ENCODE assay signal across 1 cellular context in the genomic region with DNA sequence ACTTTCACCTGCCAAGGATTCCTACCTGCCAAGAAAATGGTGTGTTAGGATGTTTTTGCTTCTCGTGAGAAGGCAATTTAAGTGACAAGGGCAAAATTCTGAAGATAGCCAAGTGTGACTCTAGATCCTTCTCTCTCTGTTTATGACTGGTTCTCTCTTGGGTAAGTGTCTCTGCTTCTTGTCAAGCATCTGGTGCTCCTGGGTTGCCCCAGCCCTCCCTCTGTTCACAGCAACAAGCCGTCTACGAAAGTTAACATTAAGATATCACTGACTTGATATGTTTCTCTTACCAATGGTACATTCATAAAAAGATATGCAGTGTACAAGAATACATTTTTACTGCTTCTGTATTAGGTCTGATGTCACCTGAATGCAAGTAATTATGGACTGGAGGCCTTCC.
TF ChIP-seq lines count a peak whose summit lies in the region.

No MANE protein-coding gene starts in this region.

TF ChIP-seq in HepG2, 621 proteins besides CTCF, POLR2A, EP300 and RAD21 (continued from another document):
- TF ChIP-seq ZBTB1 (CRISPR knock-in tag; IDR thresholded peaks at IDR 0.05; ENCODE audit: borderline replicate concordance) (no peak), ZNF598 (CRISPR knock-in tag; IDR thresholded peaks at IDR 0.05; ENCODE audit: borderline replicate concordance) (no peak), DNMT3B (CRISPR knock-in tag; conservative IDR thresholded peaks at IDR 0.05) (no peak), ARNT2 (CRISPR knock-in tag; IDR thresholded peaks at IDR 0.05; ENCODE audit: low read depth) (no peak), ZNF510 (CRISPR knock-in tag; IDR thresholded peaks at IDR 0.05; ENCODE audit: low read depth) (no peak), CBX2 (IDR thresholded peaks at IDR 0.05; ENCODE audit: low read depth, low read length) (no peak), CBX2 (CRISPR knock-in tag; IDR thresholded peaks at IDR 0.05; ENCODE audit: low read depth) (no peak), CENPX (CRISPR knock-in tag; IDR thresholded peaks at IDR 0.05) (no peak)
- TF ChIP-seq, protein P1, sequence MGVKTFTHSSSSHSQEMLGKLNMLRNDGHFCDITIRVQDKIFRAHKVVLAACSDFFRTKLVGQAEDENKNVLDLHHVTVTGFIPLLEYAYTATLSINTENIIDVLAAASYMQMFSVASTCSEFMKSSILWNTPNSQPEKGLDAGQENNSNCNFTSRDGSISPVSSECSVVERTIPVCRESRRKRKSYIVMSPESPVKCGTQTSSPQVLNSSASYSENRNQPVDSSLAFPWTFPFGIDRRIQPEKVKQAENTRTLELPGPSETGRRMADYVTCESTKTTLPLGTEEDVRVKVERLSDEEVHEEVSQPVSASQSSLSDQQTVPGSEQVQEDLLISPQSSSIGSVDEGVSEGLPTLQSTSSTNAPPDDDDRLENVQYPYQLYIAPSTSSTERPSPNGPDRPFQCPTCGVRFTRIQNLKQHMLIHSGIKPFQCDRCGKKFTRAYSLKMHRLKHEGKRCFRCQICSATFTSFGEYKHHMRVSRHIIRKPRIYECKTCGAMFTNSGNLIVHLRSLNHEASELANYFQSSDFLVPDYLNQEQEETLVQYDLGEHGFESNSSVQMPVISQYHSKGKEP (CRISPR knock-in tag; IDR thresholded peaks at IDR 0.05): no peak
- TF ChIP-seq, protein P2, sequence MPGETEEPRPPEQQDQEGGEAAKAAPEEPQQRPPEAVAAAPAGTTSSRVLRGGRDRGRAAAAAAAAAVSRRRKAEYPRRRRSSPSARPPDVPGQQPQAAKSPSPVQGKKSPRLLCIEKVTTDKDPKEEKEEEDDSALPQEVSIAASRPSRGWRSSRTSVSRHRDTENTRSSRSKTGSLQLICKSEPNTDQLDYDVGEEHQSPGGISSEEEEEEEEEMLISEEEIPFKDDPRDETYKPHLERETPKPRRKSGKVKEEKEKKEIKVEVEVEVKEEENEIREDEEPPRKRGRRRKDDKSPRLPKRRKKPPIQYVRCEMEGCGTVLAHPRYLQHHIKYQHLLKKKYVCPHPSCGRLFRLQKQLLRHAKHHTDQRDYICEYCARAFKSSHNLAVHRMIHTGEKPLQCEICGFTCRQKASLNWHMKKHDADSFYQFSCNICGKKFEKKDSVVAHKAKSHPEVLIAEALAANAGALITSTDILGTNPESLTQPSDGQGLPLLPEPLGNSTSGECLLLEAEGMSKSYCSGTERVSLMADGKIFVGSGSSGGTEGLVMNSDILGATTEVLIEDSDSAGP (CRISPR knock-in tag; IDR thresholded peaks at IDR 0.05; ENCODE audit: borderline replicate concordance): no peak
- TF ChIP-seq, protein P3, sequence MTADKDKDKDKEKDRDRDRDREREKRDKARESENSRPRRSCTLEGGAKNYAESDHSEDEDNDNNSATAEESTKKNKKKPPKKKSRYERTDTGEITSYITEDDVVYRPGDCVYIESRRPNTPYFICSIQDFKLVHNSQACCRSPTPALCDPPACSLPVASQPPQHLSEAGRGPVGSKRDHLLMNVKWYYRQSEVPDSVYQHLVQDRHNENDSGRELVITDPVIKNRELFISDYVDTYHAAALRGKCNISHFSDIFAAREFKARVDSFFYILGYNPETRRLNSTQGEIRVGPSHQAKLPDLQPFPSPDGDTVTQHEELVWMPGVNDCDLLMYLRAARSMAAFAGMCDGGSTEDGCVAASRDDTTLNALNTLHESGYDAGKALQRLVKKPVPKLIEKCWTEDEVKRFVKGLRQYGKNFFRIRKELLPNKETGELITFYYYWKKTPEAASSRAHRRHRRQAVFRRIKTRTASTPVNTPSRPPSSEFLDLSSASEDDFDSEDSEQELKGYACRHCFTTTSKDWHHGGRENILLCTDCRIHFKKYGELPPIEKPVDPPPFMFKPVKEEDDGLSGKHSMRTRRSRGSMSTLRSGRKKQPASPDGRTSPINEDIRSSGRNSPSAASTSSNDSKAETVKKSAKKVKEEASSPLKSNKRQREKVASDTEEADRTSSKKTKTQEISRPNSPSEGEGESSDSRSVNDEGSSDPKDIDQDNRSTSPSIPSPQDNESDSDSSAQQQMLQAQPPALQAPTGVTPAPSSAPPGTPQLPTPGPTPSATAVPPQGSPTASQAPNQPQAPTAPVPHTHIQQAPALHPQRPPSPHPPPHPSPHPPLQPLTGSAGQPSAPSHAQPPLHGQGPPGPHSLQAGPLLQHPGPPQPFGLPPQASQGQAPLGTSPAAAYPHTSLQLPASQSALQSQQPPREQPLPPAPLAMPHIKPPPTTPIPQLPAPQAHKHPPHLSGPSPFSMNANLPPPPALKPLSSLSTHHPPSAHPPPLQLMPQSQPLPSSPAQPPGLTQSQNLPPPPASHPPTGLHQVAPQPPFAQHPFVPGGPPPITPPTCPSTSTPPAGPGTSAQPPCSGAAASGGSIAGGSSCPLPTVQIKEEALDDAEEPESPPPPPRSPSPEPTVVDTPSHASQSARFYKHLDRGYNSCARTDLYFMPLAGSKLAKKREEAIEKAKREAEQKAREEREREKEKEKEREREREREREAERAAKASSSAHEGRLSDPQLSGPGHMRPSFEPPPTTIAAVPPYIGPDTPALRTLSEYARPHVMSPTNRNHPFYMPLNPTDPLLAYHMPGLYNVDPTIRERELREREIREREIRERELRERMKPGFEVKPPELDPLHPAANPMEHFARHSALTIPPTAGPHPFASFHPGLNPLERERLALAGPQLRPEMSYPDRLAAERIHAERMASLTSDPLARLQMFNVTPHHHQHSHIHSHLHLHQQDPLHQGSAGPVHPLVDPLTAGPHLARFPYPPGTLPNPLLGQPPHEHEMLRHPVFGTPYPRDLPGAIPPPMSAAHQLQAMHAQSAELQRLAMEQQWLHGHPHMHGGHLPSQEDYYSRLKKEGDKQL (CRISPR knock-in tag; IDR thresholded peaks at IDR 0.05; ENCODE audit: low read depth): no peak
- TF ChIP-seq, protein P4, sequence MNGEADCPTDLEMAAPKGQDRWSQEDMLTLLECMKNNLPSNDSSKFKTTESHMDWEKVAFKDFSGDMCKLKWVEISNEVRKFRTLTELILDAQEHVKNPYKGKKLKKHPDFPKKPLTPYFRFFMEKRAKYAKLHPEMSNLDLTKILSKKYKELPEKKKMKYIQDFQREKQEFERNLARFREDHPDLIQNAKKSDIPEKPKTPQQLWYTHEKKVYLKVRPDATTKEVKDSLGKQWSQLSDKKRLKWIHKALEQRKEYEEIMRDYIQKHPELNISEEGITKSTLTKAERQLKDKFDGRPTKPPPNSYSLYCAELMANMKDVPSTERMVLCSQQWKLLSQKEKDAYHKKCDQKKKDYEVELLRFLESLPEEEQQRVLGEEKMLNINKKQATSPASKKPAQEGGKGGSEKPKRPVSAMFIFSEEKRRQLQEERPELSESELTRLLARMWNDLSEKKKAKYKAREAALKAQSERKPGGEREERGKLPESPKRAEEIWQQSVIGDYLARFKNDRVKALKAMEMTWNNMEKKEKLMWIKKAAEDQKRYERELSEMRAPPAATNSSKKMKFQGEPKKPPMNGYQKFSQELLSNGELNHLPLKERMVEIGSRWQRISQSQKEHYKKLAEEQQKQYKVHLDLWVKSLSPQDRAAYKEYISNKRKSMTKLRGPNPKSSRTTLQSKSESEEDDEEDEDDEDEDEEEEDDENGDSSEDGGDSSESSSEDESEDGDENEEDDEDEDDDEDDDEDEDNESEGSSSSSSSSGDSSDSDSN (CRISPR knock-in tag; IDR thresholded peaks at IDR 0.05): no peak
